Comparison of ENCODE assay signal across 1 cellular context in genomic region chr7:151238924-151239836, GRCh38.
A peak's percentile ranks its signal among the peaks of the same experiment; 100 is the strongest.
TF ChIP-seq lines count a peak whose summit lies in the region.

No MANE protein-coding gene starts in this region.

TF ChIP-seq in GM12891, 5 proteins besides CTCF, POLR2A, EP300 and RAD21:
- peak; percentile 61 for TF ChIP-seq SPI1 (IDR thresholded peaks at IDR 0.05; ENCODE audit: low read depth, low read length)
- TF ChIP-seq PAX5 (IDR thresholded peaks at IDR 0.05; ENCODE audit: insufficient read depth, low read length, severe bottlenecking) = no peak
- TF ChIP-seq POU2F2 (IDR thresholded peaks at IDR 0.05; ENCODE audit: low read depth, low read length) = 0 out of 2 replicates have a peak, but pooled peaks have one; percentile 16
